Comparison of ENCODE assay signal across 10 cellular contexts in genomic region chr1:11720033-11720376, GRCh38. TPM values are rescaled to one million over a fixed set of nuclear protein-coding genes. Genes with fewer than 3 reads are reported as not detected.
DNase-seq lines count a peak whose midpoint lies in the region; ATAC-seq and TF ChIP-seq lines count a peak whose summit lies in the region.
"Had no signal": no experiment of that assay in that cellular context is flagged by ENCODE, and none has a peak within 500 bp of the region (broad histone marks: within the 10 kb centered on the region; RNA-seq: fewer than 3 reads in every experiment).

No MANE protein-coding gene starts in this region.

- no peaks in the 10 kb centered on the region for H3K36me3 Mint-ChIP-seq in stimulated activated naive CD8-positive, alpha-beta T cell treated with anti-CD3 and anti-CD28 coated beads, Interleukin-15, Interleukin-2, amounts not matched to agents 100 ng/mL and 50 ng/mL, for 24 hours (ENCODE audit: low read depth)
- no peaks in the 10 kb centered on the region for H3K36me3 Mint-ChIP-seq in activated CD8-positive, alpha-beta T cell treated with anti-CD3 and anti-CD28 coated beads for 36 hours (ENCODE audit: low read depth)
- H3K36me3 Mint-ChIP-seq in immature natural killer cell, result no peaks in the 10 kb centered on the region

- no peak for TF ChIP-seq CTCF in activated CD8-positive, alpha-beta T cell treated with anti-CD3 and anti-CD28 coated beads for 36 hours (IDR thresholded peaks at IDR 0.05)
- TF ChIP-seq CTCF in left lung (IDR thresholded peaks at IDR 0.05), result peak in 1 of 2 donors; percentile 41

- H3K4me3 Mint-ChIP-seq in stimulated activated naive CD8-positive, alpha-beta T cell treated with anti-CD3 and anti-CD28 coated beads, Interleukin-15, Interleukin-2, amounts not matched to agents 100 ng/mL and 50 ng/mL, for 24 hours, result no peak overlapping the region
- H3K4me3 Mint-ChIP-seq in activated CD8-positive, alpha-beta T cell treated with anti-CD3 and anti-CD28 coated beads for 36 hours, result peak overlapping the region; percentile 73
- H3K4me3 Mint-ChIP-seq in immature natural killer cell, result peak overlapping the region; percentile 79 to 88 (median 81)

- CTCF ChIA-PET in activated CD8-positive, alpha-beta T cell treated with anti-CD3 and anti-CD28 coated beads for 36 hours (lab: Charles Lee), result interaction anchor here (0.6 to 9.4 kb wide), 28 partner anchors 10 to 683 kb away, joined by 3 to 136 read pairs (median 6); partner anchors contain the start of genes AGTRAP, CLCN6, FBXO2 and FBXO44

- H3K9me3 Mint-ChIP-seq in stimulated activated naive CD8-positive, alpha-beta T cell treated with anti-CD3 and anti-CD28 coated beads, Interleukin-15, Interleukin-2, amounts not matched to agents 100 ng/mL and 50 ng/mL, for 24 hours, result no peaks in the 10 kb centered on the region
- H3K9me3 Mint-ChIP-seq in activated CD8-positive, alpha-beta T cell treated with anti-CD3 and anti-CD28 coated beads for 36 hours, result no peaks in the 10 kb centered on the region
- no peaks in the 10 kb centered on the region for H3K9me3 Mint-ChIP-seq in immature natural killer cell

- H3K9me3 ChIP-seq in left lung, result no peaks in the 10 kb centered on the region
- H3K9me3 ChIP-seq: uterus had no signal

- POLR2A ChIA-PET in activated CD8-positive, alpha-beta T cell treated with anti-CD3 and anti-CD28 coated beads for 36 hours (lab: Charles Lee), result interaction anchor here (0.9 to 2.8 kb wide), 17 partner anchors 11 to 376 kb away, joined by 3 to 14 read pairs (median 4); partner anchors contain the start of genes CLCN6, FBXO6 and MTHFR

- DNase-seq in stimulated activated naive CD8-positive, alpha-beta T cell treated with anti-CD3 and anti-CD28 coated beads, Interleukin-15, Interleukin-2, amounts not matched to agents 100 U/mL and 50 U/mL, for 24 hours, result no peak
- DNase-seq in activated CD8-positive, alpha-beta T cell treated with anti-CD3 and anti-CD28 coated beads for 36 hours, result no peak
- DNase-seq in immature natural killer cell, result no peak
- DNase-seq in left lung, result no peak

- ATAC-seq in stimulated activated naive CD8-positive, alpha-beta T cell treated with anti-CD3 and anti-CD28 coated beads, Interleukin-15, Interleukin-2, amounts not matched to agents 100 U/mL and 50 U/mL, for 24 hours, result no peak
- no peak for ATAC-seq in activated CD8-positive, alpha-beta T cell treated with anti-CD3 and anti-CD28 coated beads for 36 hours
- ATAC-seq in left lung (no peak), HG03342 (IDR thresholded peaks at IDR 0.05; ENCODE audit: unreplicated experiment) (no peak), GM18502 (IDR thresholded peaks at IDR 0.05; ENCODE audit: poor library complexity, unreplicated experiment) (no peak), HG03571 (IDR thresholded peaks at IDR 0.05; ENCODE audit: unreplicated experiment) (no peak)

- peak overlapping the region in 1 of 2 donors; percentile 50 for H3K4me3 ChIP-seq in left lung

- H3K4me1 ChIP-seq in left lung, result peaks cover 0 to 37% of the 10 kb centered on the region in 2 donors
- H3K4me1 ChIP-seq: uterus had no signal

- intact Hi-C loops in activated CD8-positive, alpha-beta T cell treated with anti-CD3 and anti-CD28 coated beads for 36 hours (cut with micrococcal nuclease), result no loop called here
- intact Hi-C loops in left lung (cut with DNase I), result loop anchor here in 1 of 2 donors (5.0 kb wide), 1 partner anchor 68 kb away; the partner anchor contains the start of genes FBXO2 and FBXO44

- H3K27me3 Mint-ChIP-seq in stimulated activated naive CD8-positive, alpha-beta T cell treated with anti-CD3 and anti-CD28 coated beads, Interleukin-15, Interleukin-2, amounts not matched to agents 100 ng/mL and 50 ng/mL, for 24 hours, result no peaks in the 10 kb centered on the region
- H3K27me3 Mint-ChIP-seq in activated CD8-positive, alpha-beta T cell treated with anti-CD3 and anti-CD28 coated beads for 36 hours, result no peaks in the 10 kb centered on the region
- peaks cover 0 to 4% (median 4%) of the 10 kb centered on the region in 3 donors for H3K27me3 Mint-ChIP-seq in immature natural killer cell (ENCODE audit: low read depth in 3 of 3)

- peak overlapping the region; percentile 91 for H3K27ac Mint-ChIP-seq in stimulated activated naive CD8-positive, alpha-beta T cell treated with anti-CD3 and anti-CD28 coated beads, Interleukin-15, Interleukin-2, amounts not matched to agents 100 ng/mL and 50 ng/mL, for 24 hours
- peak overlapping the region; percentile 91 for H3K27ac Mint-ChIP-seq in activated CD8-positive, alpha-beta T cell treated with anti-CD3 and anti-CD28 coated beads for 36 hours
- peak overlapping the region; percentile 91 to 98 (median 95) for H3K27ac Mint-ChIP-seq in immature natural killer cell

- peaks cover 15% of the 10 kb centered on the region for H3K4me1 Mint-ChIP-seq in stimulated activated naive CD8-positive, alpha-beta T cell treated with anti-CD3 and anti-CD28 coated beads, Interleukin-15, Interleukin-2, amounts not matched to agents 100 ng/mL and 50 ng/mL, for 24 hours (ENCODE audit: low read depth)
- peaks cover 11% of the 10 kb centered on the region for H3K4me1 Mint-ChIP-seq in activated CD8-positive, alpha-beta T cell treated with anti-CD3 and anti-CD28 coated beads for 36 hours (ENCODE audit: low read depth)
- H3K4me1 Mint-ChIP-seq in immature natural killer cell, result peaks cover 18 to 29% of the 10 kb centered on the region in 2 donors

- no peaks in the 10 kb centered on the region for H3K27me3 ChIP-seq in left lung
- H3K27me3 ChIP-seq: uterus had no signal

- H3K36me3 ChIP-seq in left lung, result no peaks in the 10 kb centered on the region
- H3K36me3 ChIP-seq: uterus had no signal

- peak overlapping the region in 1 of 2 donors; percentile 95 for H3K27ac ChIP-seq in left lung
- H3K27ac ChIP-seq: uterus had no signal

RNA-seq across cellular contexts. Expression of gene AGTRAP, which starts 15.9 kb away (rescaled TPM):
- 1 to 10 TPM; 8.9 to 9.4 TPM for total RNA-seq in activated CD8-positive, alpha-beta T cell treated with anti-CD3 and anti-CD28 coated beads for 36 hours
- polyA plus RNA-seq in immature natural killer cell, result 100 to 1,000 TPM; 319 to 591 (median 324) TPM
- total RNA-seq in left lung, result 10 to 100 TPM; 49.0 to 95.8 TPM

RNA-seq across cellular contexts. Expression of gene DRAXIN, which starts 28.5 kb away (rescaled TPM):
- total RNA-seq in activated CD8-positive, alpha-beta T cell treated with anti-CD3 and anti-CD28 coated beads for 36 hours, result under 1 TPM; 0.18 to 0.20 TPM
- polyA plus RNA-seq in immature natural killer cell, result under 1 TPM; 0.29 to 0.94 (median 0.58) TPM
- total RNA-seq in left lung, result under 1 TPM; 0.10 to 0.61 TPM
- total RNA-seq: HT-29 had no signal

RNA-seq across cellular contexts. Expression of gene MAD2L2, which starts 39.1 kb away (rescaled TPM):
- total RNA-seq in activated CD8-positive, alpha-beta T cell treated with anti-CD3 and anti-CD28 coated beads for 36 hours, result 10 to 100 TPM; 86.5 to 90.4 TPM
- 100 to 1,000 TPM; 103 to 182 (median 163) TPM for polyA plus RNA-seq in immature natural killer cell
- 10 to 100 TPM; 25.7 to 28.0 TPM for total RNA-seq in left lung

RNA-seq across cellular contexts. Expression of gene C1orf167, which starts 42.0 kb away (rescaled TPM):
- not detected for total RNA-seq in activated CD8-positive, alpha-beta T cell treated with anti-CD3 and anti-CD28 coated beads for 36 hours
- polyA plus RNA-seq in immature natural killer cell, result 1 to 10 TPM in 1 of 3 donors, not detected in 2; 3.0 TPM
- 10 to 100 TPM in 1 of 2 donors, 1 to 10 TPM in 1; 5.7 to 14.4 TPM for total RNA-seq in left lung
- total RNA-seq: HT-29 had no signal

RNA-seq across cellular contexts. Expression of gene FBXO6, which starts 56.0 kb away (rescaled TPM):
- total RNA-seq in activated CD8-positive, alpha-beta T cell treated with anti-CD3 and anti-CD28 coated beads for 36 hours, result 1 to 10 TPM; 6.2 to 7.9 TPM
- polyA plus RNA-seq in immature natural killer cell, result 100 to 1,000 TPM; 105 to 164 (median 121) TPM
- total RNA-seq in left lung, result 10 to 100 TPM; 13.4 to 15.2 TPM
- total RNA-seq: HT-29 had no signal

Comparison
In these comparisons a context has a peak if more than half of its experiments do, and no peak if none do; other contexts are left out.
1. RNA of gene AGTRAP, which starts 15.9 kb away (total RNA-seq): 49.0 to 95.8 TPM in left lung; 8.9 to 9.4 TPM in activated CD8-positive, alpha-beta T cell treated with anti-CD3 and anti-CD28 coated beads for 36 hours; every median in the first group is over 4 times any median in the second.
2. Peak in every context shown above with its lines, with median percentiles within 50 percentile points of each other: H3K27ac Mint-ChIP-seq.